In the genomic region with DNA sequence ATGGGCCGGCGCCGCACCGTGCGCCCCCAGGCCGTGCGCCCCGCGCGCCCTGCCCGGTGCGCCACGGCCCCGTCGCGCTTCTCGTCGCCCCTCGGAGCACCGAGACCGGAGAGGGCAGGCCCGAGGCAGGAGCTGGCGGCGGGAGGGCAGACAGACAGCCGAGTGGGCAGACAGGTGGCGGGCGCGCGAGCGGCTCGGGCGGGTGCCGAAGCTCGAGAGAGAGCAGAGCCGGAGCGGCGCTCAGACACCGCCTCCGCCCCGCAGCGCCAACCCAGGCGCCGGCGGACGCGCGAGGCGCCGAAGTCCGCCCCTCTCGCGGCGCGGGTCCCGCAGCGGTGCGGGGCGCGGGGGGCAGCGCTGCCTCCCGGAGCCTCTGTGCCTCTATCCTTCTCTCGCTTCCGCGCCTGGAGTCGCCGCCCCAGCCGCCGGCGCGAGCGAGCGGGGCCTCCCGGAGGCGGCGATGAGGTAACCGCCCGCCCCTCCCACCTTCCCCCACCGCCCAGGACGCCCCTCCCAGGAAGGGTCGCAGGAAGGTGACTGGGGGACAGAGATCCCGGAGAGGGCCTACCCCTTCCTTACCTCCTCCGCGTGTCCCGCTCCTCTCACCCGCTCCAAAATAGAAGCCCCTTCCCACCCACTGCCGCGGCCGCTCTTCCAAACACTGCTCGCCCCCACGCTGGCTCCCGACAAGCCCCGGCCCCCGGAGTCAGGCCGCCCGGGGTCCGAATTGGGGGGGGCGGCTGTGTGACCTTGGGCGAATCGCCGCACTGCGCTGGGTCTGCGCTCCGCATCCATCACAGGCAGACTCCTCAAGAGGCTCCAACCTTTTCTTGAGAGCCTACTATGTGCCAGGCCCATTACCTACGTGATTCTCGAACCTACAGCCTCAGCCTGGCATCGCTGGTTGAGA, we compare ENCODE assay signal across 8 cellular contexts. TPM values are rescaled to one million over a fixed set of nuclear protein-coding genes. Genes with fewer than 3 reads are reported as not detected.
DNase-seq lines count a peak whose midpoint lies in the region; ATAC-seq and TF ChIP-seq lines count a peak whose summit lies in the region.

A gene with protein sequence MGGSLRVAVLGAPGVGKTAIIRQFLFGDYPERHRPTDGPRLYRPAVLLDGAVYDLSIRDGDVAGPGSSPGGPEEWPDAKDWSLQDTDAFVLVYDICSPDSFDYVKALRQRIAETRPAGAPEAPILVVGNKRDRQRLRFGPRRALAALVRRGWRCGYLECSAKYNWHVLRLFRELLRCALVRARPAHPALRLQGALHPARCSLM (minus strand): TSS at position 412 of the 910 bp plus-strand sequence. CDS start 451 bp downstream, outside the sequence.

- H3K4me3 ChIP-seq in ACC112 (ENCODE audit: low read depth, low read length) (peak within 1 kb of the TSS; percentile 8; the same call in 1 of the 2 replicates), HAP-1 (peak within 1 kb of the TSS; percentile 3), muscle layer of colon (ENCODE audit: low read depth in 1 of 2, low read length in 2 of 2) (peak within 1 kb of the TSS; percentile 15 to 41)

- H3K9ac ChIP-seq in muscle layer of colon (ENCODE audit: low read length): no peak within 1 kb of the TSS

- peaks cover 0 to 7% (median 4%) of the 10 kb centered on the region in 5 experiments for H3K9me3 Mint-ChIP-seq in brain

- in situ Hi-C loops in HAP-1 (cut with MboI; ENCODE audit: low sequenced_read_pairs): no loop called here

- H3K27me3 ChIP-seq in ACC112 (ENCODE audit: insufficient read depth, low read length): peaks cover 33% of the 10 kb centered on the region
- H3K27me3 ChIP-seq in HAP-1 (ENCODE audit: low read depth): peaks cover 11% of the 10 kb centered on the region
- peaks cover 17 to 30% of the 10 kb centered on the region in 2 donors for H3K27me3 ChIP-seq in muscle layer of colon (ENCODE audit: control insufficient read depth in 1 of 2, insufficient read depth in 2 of 2, low read length in 2 of 2)

- peaks cover 51% of the 10 kb centered on the region for H3K27me3 Mint-ChIP-seq in brain

- intact Hi-C loops in sciatic nerve (cut with DNase I): no loop called here

- no peaks in the 10 kb centered on the region for H3K36me3 ChIP-seq in ACC112 (ENCODE audit: insufficient read depth, low read length)
- no peaks in the 10 kb centered on the region for H3K36me3 ChIP-seq in HAP-1 (replicated peaks)
- no peaks in the 10 kb centered on the region for H3K36me3 ChIP-seq in muscle layer of colon (ENCODE audit: insufficient read depth, low read length)

- H3K4me1 Mint-ChIP-seq in brain: peaks cover 30% of the 10 kb centered on the region

- peak within 1 kb of the TSS; percentile 73 to 86 (median 75) for H3K4me3 Mint-ChIP-seq in brain

- H3K4me1 ChIP-seq in ACC112 (ENCODE audit: control insufficient read depth, insufficient read depth, low read length, unreplicated experiment) (peaks cover 9% of the 10 kb centered on the region), HAP-1 (no peaks in the 10 kb centered on the region), muscle layer of colon (ENCODE audit: insufficient read depth, low read length) (peaks cover 30% of the 10 kb centered on the region)

- ATAC-seq in GM18909 (IDR thresholded peaks at IDR 0.05; ENCODE audit: poor library complexity, unreplicated experiment) (no peak), sciatic nerve (no peak), HG03354 (IDR thresholded peaks at IDR 0.05; ENCODE audit: poor library complexity, severe bottlenecking, unreplicated experiment) (no peak)

- DNase-seq in HAP-1 (ENCODE audit: low spot score in 2 of 2): no peak
- no peak for DNase-seq in GM19238 (ENCODE audit: insufficient read length, low spot score)
- DNase-seq in sciatic nerve (ENCODE audit: low spot score): no peak

- H3K27ac ChIP-seq in ACC112 (ENCODE audit: low read depth, low read length) (no peak within 1 kb of the TSS), muscle layer of colon (ENCODE audit: low read depth, low read length) (no peak within 1 kb of the TSS)

- no peaks in the 10 kb centered on the region for H3K9me3 ChIP-seq in HAP-1
- no peaks in the 10 kb centered on the region for H3K9me3 ChIP-seq in muscle layer of colon (ENCODE audit: low read length)

- TF ChIP-seq CTCF in brain (conservative IDR thresholded peaks at IDR 0.05): no peak

- no peak within 1 kb of the TSS for H2AFZ ChIP-seq in ACC112 (ENCODE audit: low read length, unreplicated experiment)

- H3K27ac Mint-ChIP-seq in brain: peak within 1 kb of the TSS in 2 of 5 experiments; percentile 60

- H3K36me3 Mint-ChIP-seq in brain: no peaks in the 10 kb centered on the region

- H3K79me2 ChIP-seq in ACC112 (ENCODE audit: control insufficient read depth, insufficient read depth, low read length, unreplicated experiment): no peaks in the 10 kb centered on the region

RNA-seq across cellular contexts. Expression of the gene that starts here (rescaled TPM):
- polyA plus RNA-seq in brain (ENCODE audit: insufficient read depth, low read depth, low replicate concordance): 6.5 TPM
- total RNA-seq in sciatic nerve: 2.2 TPM
